In genomic region chr4:184472540-184473264, GRCh38 we compare ENCODE assay signal across 8 cellular contexts. TPM values are rescaled to one million over a fixed set of nuclear protein-coding genes. Genes with fewer than 3 reads are reported as not detected.
DNase-seq lines count a peak whose midpoint lies in the region; ATAC-seq and TF ChIP-seq lines count a peak whose summit lies in the region.

No MANE protein-coding gene starts in this region.

- peak overlapping the region; percentile 74 for H3K9ac ChIP-seq in neural cell (ENCODE audit: low read length)

- H3K9me2 ChIP-seq in neural cell (ENCODE audit: insufficient read depth, low read length): no peaks in the 10 kb centered on the region

- no peaks in the 10 kb centered on the region for H3F3A ChIP-seq in neural cell (ENCODE audit: insufficient read depth, low read length, poor library complexity, severe bottlenecking)

- peak; percentile 87 for TF ChIP-seq POLR2A in transverse colon (IDR thresholded peaks at IDR 0.05)

- H3K4me1 ChIP-seq in transverse colon: peaks cover 11 to 60% (median 33%) of the 10 kb centered on the region in 4 donors

- intact Hi-C loops in transverse colon (cut with DNase I; ENCODE audit: low total_unique reads): loop anchor here (5.0 to 10.0 kb wide), 5 partner anchors 48 to 1020 kb away; partner anchors contain the start of genes CASP3 and PRIMPOL

- H3K27ac ChIP-seq in neural cell (ENCODE audit: low read length) (peak overlapping the region; percentile 31), transverse colon (peak overlapping the region; percentile 96 to 100 (median 98))

- H3K27me3 ChIP-seq in neural cell (ENCODE audit: insufficient read depth, low read depth, low read length) (peaks cover 2% of the 10 kb centered on the region), transverse colon (no peaks in the 10 kb centered on the region)

- H3K4me2 ChIP-seq in neural cell (ENCODE audit: low read length): peak overlapping the region; percentile 73

- H4K20me1 ChIP-seq in neural cell (ENCODE audit: insufficient read depth): no peaks in the 10 kb centered on the region

- TF ChIP-seq CTCF in neural cell (IDR thresholded peaks at IDR 0.05; ENCODE audit: poor library complexity, severe bottlenecking) (peak; percentile 17), transverse colon (IDR thresholded peaks at IDR 0.05) (peak in 1 of 5 experiments; percentile 6)

- no peak for TF ChIP-seq RAD21 in neural cell (conservative IDR thresholded peaks at IDR 0.05)

- TF ChIP-seq EP300 in neural cell (conservative IDR thresholded peaks at IDR 0.05; ENCODE audit: poor library complexity, severe bottlenecking) (no peak), transverse colon (IDR thresholded peaks at IDR 0.05; ENCODE audit: low read depth) (peak; percentile 70)

- H3K4me3 ChIP-seq in neural cell (ENCODE audit: low read length): peak overlapping the region; percentile 82
- peak overlapping the region; percentile 50 to 80 (median 77) for H3K4me3 ChIP-seq in transverse colon

- DNase-seq in AML-193 (lab: John Stamatoyannopoulos, UW) (peak; percentile 40 to 51), RPMI8226 (peak; percentile 81), foreskin melanocyte (peak; percentile 30), transverse colon (peak; percentile 92)
- DNase-seq in activated naive CD4-positive, alpha-beta T cell treated with Interleukin-2 at 50 U/mL for 16 hours: peak; percentile 58

- WGBS in transverse colon (ENCODE audit: low coverage in 1 of 2), 2 donors: 1% methylated on average over 35 of the region's 70 CpGs; no CpG with 5 or more reads in 1 of the 2 donors

- ATAC-seq in GM18517 (IDR thresholded peaks at IDR 0.05; ENCODE audit: unreplicated experiment) (peak; percentile 19), HG03196 (IDR thresholded peaks at IDR 0.05; ENCODE audit: unreplicated experiment) (peak; percentile 26)

- H3K9me3 ChIP-seq in neural cell (ENCODE audit: low read length) (no peaks in the 10 kb centered on the region), transverse colon (no peaks in the 10 kb centered on the region)

- peak overlapping the region; percentile 69 for H2AFZ ChIP-seq in neural cell (ENCODE audit: low read depth, low read length)

- in situ Hi-C loops in transverse colon (cut with MboI; ENCODE audit: low pct_ligation_motif_present in 1 of 4, low pct_unique_long_range_greater_than_20kb in 1 of 4, low sequenced_read_pairs in 3 of 4): loop anchor here in 2 of 4 donors (10.0 kb wide), 2 partner anchors 62 to 188 kb away; no protein-coding TSS in a partner anchor

- peaks cover 22% of the 10 kb centered on the region for H3K79me2 ChIP-seq in neural cell (replicated peaks; ENCODE audit: insufficient read depth, low read length)

- H3K36me3 ChIP-seq in neural cell (ENCODE audit: insufficient read depth, low read length) (no peaks in the 10 kb centered on the region), transverse colon (no peaks in the 10 kb centered on the region)

TF ChIP-seq in neural cell, 6 proteins besides CTCF, POLR2A, EP300 and RAD21:
- TF ChIP-seq EZH2 (IDR thresholded peaks at IDR 0.05; ENCODE audit: borderline replicate concordance, insufficient read depth, low read length, poor library complexity, severe bottlenecking) (no peak), SMC3 (conservative IDR thresholded peaks at IDR 0.05; ENCODE audit: poor library complexity) (no peak), MXI1 (conservative IDR thresholded peaks at IDR 0.05; ENCODE audit: poor library complexity, severe bottlenecking) (no peak), TAF1 (IDR thresholded peaks at IDR 0.05; ENCODE audit: low read depth) (no peak), POLR2AphosphoS5 (IDR thresholded peaks at IDR 0.05) (no peak), REST (IDR thresholded peaks at IDR 0.05; ENCODE audit: borderline replicate concordance) (no peak)

RNA-seq across cellular contexts. Expression of gene IRF2, which starts 1.6 kb away (rescaled TPM):
- 1.4 and 5.7 TPM in 2 replicates for polyA plus RNA-seq in neural cell
- polyA minus RNA-seq in neural cell: 5.6 and 9.1 TPM in 2 replicates
- 10 to 100 TPM; 15.3 to 85.3 (median 42.5) TPM for total RNA-seq in transverse colon

Comparison
In these comparisons a context has a peak if more than half of its experiments do, and no peak if none do; other contexts are left out.
1. Peak in every context shown above with its lines: DNase-seq, ATAC-seq, H3K4me3 ChIP-seq and H3K27ac ChIP-seq.
2. DNase-seq: peak in every context shown above with its lines; median percentile 92 in transverse colon; 81 in RPMI8226; 58 in activated naive CD4-positive, alpha-beta T cell treated with Interleukin-2 at 50 U/mL for 16 hours; 46 in AML-193; 30 in foreskin melanocyte.